Comparison of ENCODE assay signal across 8 cellular contexts in the genomic region with DNA sequence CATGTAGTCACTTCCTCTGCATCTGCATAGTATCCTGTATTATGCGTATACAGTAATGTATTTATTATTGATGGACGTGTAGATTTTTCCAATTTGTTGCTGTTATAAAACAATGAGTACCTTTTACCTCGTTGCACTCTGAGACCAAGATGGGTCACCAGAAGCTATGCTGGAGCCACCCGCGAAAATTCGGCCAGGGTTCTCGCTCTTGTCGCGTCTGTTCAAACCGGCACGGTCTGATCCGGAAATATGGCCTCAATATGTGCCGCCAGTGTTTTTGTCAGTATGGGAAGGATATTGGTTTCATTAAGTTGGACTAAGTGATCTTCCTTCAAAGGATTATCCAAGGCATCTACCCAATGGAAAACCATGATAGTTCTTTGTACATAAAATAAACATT. TPM values are rescaled to one million over a fixed set of nuclear protein-coding genes. Genes with fewer than 3 reads are reported as not detected.
A peak's percentile ranks its signal among the peaks of the same experiment; 100 is the strongest.
DNase-seq lines count a peak whose midpoint lies in the region; ATAC-seq and TF ChIP-seq lines count a peak whose summit lies in the region.

No MANE protein-coding gene starts in this region.

- peaks cover 32% of the 10 kb centered on the region for H3K36me3 Mint-ChIP-seq in effector memory CD8-positive, alpha-beta T cell (ENCODE audit: insufficient read depth)

- peak overlapping the region; percentile 67 for H3K9ac ChIP-seq in DND-41 (ENCODE audit: low read depth, low read length)
- H3K9ac ChIP-seq in NT2/D1 (ENCODE audit: insufficient read length, low read depth) = peak overlapping the region; percentile 38

- no peaks in the 10 kb centered on the region for H3K9me3 Mint-ChIP-seq in effector memory CD8-positive, alpha-beta T cell

- H3K9me3 ChIP-seq in DND-41 (ENCODE audit: insufficient read depth, low read length, severe bottlenecking) (no peaks in the 10 kb centered on the region), NT2/D1 (ENCODE audit: insufficient read depth, low read length) (no peaks in the 10 kb centered on the region), osteoblast (ENCODE audit: low read depth, low read length) (no peaks in the 10 kb centered on the region)

- H3K4me2 ChIP-seq in DND-41 (ENCODE audit: insufficient read depth, low read length) (peak overlapping the region; percentile 89), osteoblast (ENCODE audit: insufficient read depth, low read length) (peak overlapping the region; percentile 94)

- no peaks in the 10 kb centered on the region for H3K27me3 Mint-ChIP-seq in effector memory CD8-positive, alpha-beta T cell

- H3K4me3 Mint-ChIP-seq in effector memory CD8-positive, alpha-beta T cell = peak overlapping the region; percentile 91 to 97

- H3K27ac Mint-ChIP-seq in effector memory CD8-positive, alpha-beta T cell = peak overlapping the region; percentile 95 to 99

- no peak for DNase-seq in DND-41
- DNase-seq in NT2/D1 (ENCODE audit: low read depth, low spot score) = no peak
- DNase-seq in effector memory CD8-positive, alpha-beta T cell = peak in 1 of 3 experiments; percentile 9
- no peak for DNase-seq in osteoblast (ENCODE audit: insufficient read length, low spot score, missing footprints)
- DNase-seq in iPS-NIHi7 (ENCODE audit: extremely low spot score) = no peak
- DNase-seq in stimulated activated CD4-positive, alpha-beta T cell treated with anti-CD3 and anti-CD28 coated beads, Interleukin-12 subunit alpha, Interleukin-12 subunit beta, amount 100 ng/mL, for 4 hours = no peak

- no peak for TF ChIP-seq CTCF in DND-41 (IDR thresholded peaks at IDR 0.05; ENCODE audit: borderline replicate concordance, extremely low read depth, low read length, poor library complexity, severe bottlenecking)
- no peak for TF ChIP-seq CTCF in osteoblast (IDR thresholded peaks at IDR 0.05; ENCODE audit: extremely low read depth, low read depth, low read length)

- H3K4me1 Mint-ChIP-seq in effector memory CD8-positive, alpha-beta T cell (ENCODE audit: low read depth in 2 of 2) = peaks cover 41 to 57% of the 10 kb centered on the region in 2 donors

- H3K4me1 ChIP-seq in DND-41 (ENCODE audit: insufficient read depth, low read length) (peaks cover 71% of the 10 kb centered on the region), NT2/D1 (ENCODE audit: insufficient read depth, insufficient read length) (no peaks in the 10 kb centered on the region), osteoblast (ENCODE audit: insufficient read depth, low read length) (peaks cover 30% of the 10 kb centered on the region)

- H2AFZ ChIP-seq in DND-41 (ENCODE audit: low read depth, low read length) = no peak overlapping the region
- H2AFZ ChIP-seq in osteoblast (ENCODE audit: low read length) = no peak overlapping the region

- H3K27me3 ChIP-seq in DND-41 (ENCODE audit: insufficient read depth, low read length, poor library complexity) = no peaks in the 10 kb centered on the region
- H3K27me3 ChIP-seq in NT2/D1 (ENCODE audit: insufficient read depth, insufficient read length) = no peaks in the 10 kb centered on the region
- no peaks in the 10 kb centered on the region for H3K27me3 ChIP-seq in osteoblast (ENCODE audit: insufficient read depth, low read length)

- peaks cover 48% of the 10 kb centered on the region; the same call in 1 of the 2 replicates for H4K20me1 ChIP-seq in DND-41 (ENCODE audit: insufficient read depth, low read length)
- peaks cover 26% of the 10 kb centered on the region for H4K20me1 ChIP-seq in osteoblast (ENCODE audit: insufficient read depth, low read length)

- H3K4me3 ChIP-seq in DND-41 (ENCODE audit: low read depth in 1 of 2, low read length in 2 of 2) = peak overlapping the region; percentile 80 to 84
- peak overlapping the region; percentile 91 for H3K4me3 ChIP-seq in NT2/D1 (ENCODE audit: insufficient read length, low read depth)
- peak overlapping the region; percentile 96 for H3K4me3 ChIP-seq in osteoblast (ENCODE audit: insufficient read depth, low read length)

- H3K36me3 ChIP-seq in DND-41 (ENCODE audit: insufficient read depth, low read length) (peaks cover 40% of the 10 kb centered on the region), NT2/D1 (ENCODE audit: insufficient read depth, insufficient read length, low read length) (peaks cover 18% of the 10 kb centered on the region), osteoblast (ENCODE audit: insufficient read depth, low read length) (peaks cover 6% of the 10 kb centered on the region)

- ATAC-seq in DND-41 (ENCODE audit: insufficient read depth, low read depth) (no peak), HG03354 (IDR thresholded peaks at IDR 0.05; ENCODE audit: poor library complexity, severe bottlenecking, unreplicated experiment) (no peak), HG03025 (IDR thresholded peaks at IDR 0.05; ENCODE audit: low FRiP score, unreplicated experiment) (no peak)
- no peak for ATAC-seq in effector memory CD8-positive, alpha-beta T cell (replicated peaks)

- peak overlapping the region; percentile 53 for H3K27ac ChIP-seq in DND-41 (ENCODE audit: low read length)
- H3K27ac ChIP-seq in osteoblast (ENCODE audit: low read depth, low read length) = peak overlapping the region; percentile 96

- H3K79me2 ChIP-seq in DND-41 (ENCODE audit: insufficient read depth, low read length) = peaks cover 92% of the 10 kb centered on the region
- peaks cover 83% of the 10 kb centered on the region for H3K79me2 ChIP-seq in osteoblast (ENCODE audit: insufficient read depth, low read length)

RNA-seq across cellular contexts. Expression of a gene that starts 1.0 kb away (rescaled TPM):
- total RNA-seq in osteoblast = 184 TPM in 2 replicates

RNA-seq across cellular contexts. Expression of a gene that starts 3.9 kb away (rescaled TPM):
- 15.9 and 19.2 TPM in 2 replicates for total RNA-seq in osteoblast

RNA-seq across cellular contexts. Expression of a gene that starts 51.2 kb away (rescaled TPM):
- 79.6 and 83.4 TPM in 2 replicates for total RNA-seq in osteoblast
